ENCODE assay signal across 8 cellular contexts in the genomic region with DNA sequence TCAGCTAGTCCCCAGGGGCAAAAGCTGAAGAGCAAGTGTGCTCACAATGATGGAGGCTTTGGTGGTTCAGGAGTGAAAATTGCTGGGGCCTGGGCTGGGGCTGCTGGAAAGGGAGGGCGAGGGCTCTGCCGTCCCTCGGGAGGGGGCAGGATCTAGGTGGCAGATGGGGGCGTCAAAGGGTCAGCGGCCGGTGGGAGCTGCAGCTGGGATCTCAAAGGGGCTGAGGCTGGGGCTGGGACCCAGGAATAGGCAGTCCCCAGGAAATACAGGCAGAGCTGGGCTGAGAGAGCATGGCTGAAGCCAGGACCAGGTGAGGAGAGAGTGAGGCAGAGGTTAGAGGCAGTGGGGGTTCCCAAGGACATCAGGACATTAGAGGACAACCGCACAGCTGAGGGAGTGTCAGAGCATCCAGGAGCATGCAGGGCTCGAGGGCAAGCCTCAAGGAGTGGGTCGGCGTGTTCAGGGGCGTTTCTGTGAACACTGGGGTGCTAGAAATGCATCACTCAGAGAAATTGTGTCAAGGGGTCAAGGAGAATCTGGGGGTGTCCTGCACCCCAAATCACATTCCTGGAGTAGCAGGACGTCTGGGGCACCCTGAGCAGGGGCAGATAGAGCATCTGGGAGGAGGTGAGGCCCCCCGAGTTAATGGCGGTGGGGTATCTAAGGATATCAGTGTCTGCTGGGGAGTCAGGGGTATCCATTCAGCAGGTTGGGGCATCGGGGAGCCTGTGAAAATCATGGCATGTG. TPM values are rescaled to one million over a fixed set of nuclear protein-coding genes. Genes with fewer than 3 reads are reported as not detected.
DNase-seq lines count a peak whose midpoint lies in the region; ATAC-seq and TF ChIP-seq lines count a peak whose summit lies in the region.

No MANE protein-coding gene starts in this region.

- H3K27ac ChIP-seq in vagina = peak overlapping the region; percentile 53

- TF ChIP-seq POLR2A in vagina (IDR thresholded peaks at IDR 0.05) = no peak

- intact Hi-C loops in vagina (cut with DNase I) = no loop called here

- no peaks in the 10 kb centered on the region for H3K9me3 Mint-ChIP-seq in stimulated activated naive CD8-positive, alpha-beta T cell treated with anti-CD3 and anti-CD28 coated beads, Interleukin-15, Interleukin-2, amounts not matched to agents 100 ng/mL and 50 ng/mL, for 24 hours
- H3K9me3 Mint-ChIP-seq in central memory CD8-positive, alpha-beta T cell = no peaks in the 10 kb centered on the region

- H3K4me3 ChIP-seq in mucosa of stomach (ENCODE audit: low read length) (peak overlapping the region; percentile 46), vagina (peak overlapping the region; percentile 43 to 49)

- ATAC-seq in stimulated activated naive CD8-positive, alpha-beta T cell treated with anti-CD3 and anti-CD28 coated beads, Interleukin-15, Interleukin-2, amounts not matched to agents 100 U/mL and 50 U/mL, for 24 hours = no peak
- no peak for ATAC-seq in central memory CD8-positive, alpha-beta T cell (replicated peaks; ENCODE audit: extremely low read depth, poor library complexity, severe bottlenecking)
- no peak for ATAC-seq in GM19035 (IDR thresholded peaks at IDR 0.05; ENCODE audit: unreplicated experiment)

- H3K4me1 Mint-ChIP-seq in stimulated activated naive CD8-positive, alpha-beta T cell treated with anti-CD3 and anti-CD28 coated beads, Interleukin-15, Interleukin-2, amounts not matched to agents 100 ng/mL and 50 ng/mL, for 24 hours (ENCODE audit: low read depth) = peaks cover 32% of the 10 kb centered on the region
- peaks cover 35% of the 10 kb centered on the region for H3K4me1 Mint-ChIP-seq in central memory CD8-positive, alpha-beta T cell

- no peaks in the 10 kb centered on the region for H3K27me3 Mint-ChIP-seq in stimulated activated naive CD8-positive, alpha-beta T cell treated with anti-CD3 and anti-CD28 coated beads, Interleukin-15, Interleukin-2, amounts not matched to agents 100 ng/mL and 50 ng/mL, for 24 hours
- H3K27me3 Mint-ChIP-seq in central memory CD8-positive, alpha-beta T cell = no peaks in the 10 kb centered on the region

- no peak for TF ChIP-seq CTCF in vagina (IDR thresholded peaks at IDR 0.05)

- H3K36me3 ChIP-seq in mucosa of stomach (ENCODE audit: control insufficient read depth, insufficient read depth, low read length) (no peaks in the 10 kb centered on the region), vagina (no peaks in the 10 kb centered on the region)

- DNase-seq in stimulated activated naive CD8-positive, alpha-beta T cell treated with anti-CD3 and anti-CD28 coated beads, Interleukin-15, Interleukin-2, amounts not matched to agents 100 U/mL and 50 U/mL, for 24 hours = no peak
- DNase-seq in central memory CD8-positive, alpha-beta T cell (ENCODE audit: low spot score in 2 of 2) = no peak
- DNase-seq in vagina (ENCODE audit: extremely low spot score in 2 of 2) (no peak), RKO (ENCODE audit: low spot score) (no peak), AG08396 (ENCODE audit: low spot score) (no peak)

- H3K4me3 Mint-ChIP-seq in stimulated activated naive CD8-positive, alpha-beta T cell treated with anti-CD3 and anti-CD28 coated beads, Interleukin-15, Interleukin-2, amounts not matched to agents 100 ng/mL and 50 ng/mL, for 24 hours = peak overlapping the region; percentile 4
- peak overlapping the region; percentile 51 for H3K4me3 Mint-ChIP-seq in central memory CD8-positive, alpha-beta T cell

- no peak overlapping the region for H3K27ac Mint-ChIP-seq in stimulated activated naive CD8-positive, alpha-beta T cell treated with anti-CD3 and anti-CD28 coated beads, Interleukin-15, Interleukin-2, amounts not matched to agents 100 ng/mL and 50 ng/mL, for 24 hours
- no peak overlapping the region for H3K27ac Mint-ChIP-seq in central memory CD8-positive, alpha-beta T cell (ENCODE audit: low read depth)

- H3K36me3 Mint-ChIP-seq in stimulated activated naive CD8-positive, alpha-beta T cell treated with anti-CD3 and anti-CD28 coated beads, Interleukin-15, Interleukin-2, amounts not matched to agents 100 ng/mL and 50 ng/mL, for 24 hours (ENCODE audit: low read depth) = no peaks in the 10 kb centered on the region
- H3K36me3 Mint-ChIP-seq in central memory CD8-positive, alpha-beta T cell (ENCODE audit: insufficient read depth) = peaks cover 5% of the 10 kb centered on the region

- H3K9me3 ChIP-seq in mucosa of stomach (ENCODE audit: control insufficient read depth, low read length) (no peaks in the 10 kb centered on the region), vagina (no peaks in the 10 kb centered on the region)

- H3K9ac ChIP-seq in mucosa of stomach (ENCODE audit: low read length) = peak overlapping the region; percentile 50

- H3K27me3 ChIP-seq in mucosa of stomach (ENCODE audit: control insufficient read depth, insufficient read depth, low read length) = no peaks in the 10 kb centered on the region
- no peaks in the 10 kb centered on the region for H3K27me3 ChIP-seq in vagina

- H3K4me1 ChIP-seq in mucosa of stomach (ENCODE audit: control insufficient read depth, insufficient read depth, low read length) = peaks cover 30% of the 10 kb centered on the region
- peaks cover 30% of the 10 kb centered on the region for H3K4me1 ChIP-seq in vagina

RNA-seq across cellular contexts. Expression of a gene that starts 1.2 kb away (rescaled TPM):
- total RNA-seq in vagina = 2.0 TPM

RNA-seq across cellular contexts. Expression of a gene that starts 4.2 kb away (rescaled TPM):
- total RNA-seq in vagina = 21.9 TPM

RNA-seq across cellular contexts. Expression of a gene that starts 14.8 kb away (rescaled TPM):
- total RNA-seq in vagina = 46.9 TPM

RNA-seq across cellular contexts. Expression of a gene that starts 22.9 kb away (rescaled TPM):
- total RNA-seq in vagina = 31.9 TPM

RNA-seq across cellular contexts. Expression of a gene that starts 44.3 kb away (rescaled TPM):
- total RNA-seq in vagina = 12.0 TPM
